ENCODE assay signal across 10 cellular contexts in the genomic region with DNA sequence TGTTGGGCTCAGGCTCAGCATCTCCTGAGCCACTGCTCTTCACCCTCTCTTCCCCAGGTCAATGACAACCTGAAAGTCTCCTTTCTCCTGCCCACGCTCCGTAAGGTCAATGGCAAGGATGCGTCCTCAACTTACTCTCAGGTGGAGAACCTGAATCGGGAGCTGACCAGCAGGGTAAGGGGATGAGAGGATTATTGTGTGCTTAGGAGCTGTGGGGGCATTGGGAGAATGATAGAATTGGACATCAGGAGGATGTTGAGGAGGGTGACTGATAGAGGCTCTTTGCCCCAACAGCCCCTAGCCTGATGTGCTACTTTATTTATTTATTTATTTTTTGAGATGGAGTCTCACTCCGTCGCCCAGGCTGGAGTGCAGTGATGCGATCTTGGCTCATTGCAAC. TPM values are rescaled to one million over a fixed set of nuclear protein-coding genes. Genes with fewer than 3 reads are reported as not detected.
DNase-seq lines count a peak whose midpoint lies in the region; ATAC-seq, FAIRE-seq and TF ChIP-seq lines count a peak whose summit lies in the region.
"Had no signal": no experiment of that assay in that cellular context is flagged by ENCODE, and none has a peak within 500 bp of the region (broad histone marks: within the 10 kb centered on the region; RNA-seq: fewer than 3 reads in every experiment).

No MANE protein-coding gene starts in this region.

- intact Hi-C loops in HCT116 (cut with micrococcal nuclease), result no loop called here

- DNase-seq in AG04449 (ENCODE audit: low read depth, low spot score) (no peak), HCT116 (ENCODE audit: low read depth, low spot score) (no peak), astrocyte (ENCODE audit: low read depth) (no peak), DMS79 treated with DMSO at 0.1 percent for 48 hours (lab: John Stamatoyannopoulos, UW) (no peak), T-helper 9 cell (no peak), HPDE6-E6E7 (ENCODE audit: extremely low spot score) (no peak), dedifferentiated amniotic fluid mesenchymal stem cell (ENCODE audit: extremely low spot score) (no peak)
- DNase-seq: activated CD4-positive, alpha-beta T cell treated with anti-CD3 and anti-CD28 coated beads, Interleukin-2, amount 50 U/mL, for 4 hours; NCI-H524 had no signal

- H3K4me1 ChIP-seq in HCT116 (ENCODE audit: control insufficient read depth in 1 of 2, insufficient read depth in 2 of 2, low read length in 2 of 2), result peaks cover 5 to 17% of the 10 kb centered on the region in 2 experiments; a peak in 2 of 4 replicates
- peaks cover 12% of the 10 kb centered on the region for H3K4me1 ChIP-seq in astrocyte (ENCODE audit: insufficient read depth, low read length)
- peaks cover 20 to 27% of the 10 kb centered on the region in 2 donors for H3K4me1 ChIP-seq in mucosa of rectum (ENCODE audit: control insufficient read depth in 2 of 2, insufficient read depth in 2 of 2, low read length in 2 of 2)

- no peak for TF ChIP-seq POLR2A in HCT116 (IDR thresholded peaks at IDR 0.05; ENCODE audit: borderline replicate concordance, extremely low read depth, insufficient read depth, insufficient read length)

- H3K36me3 ChIP-seq in HCT116 (ENCODE audit: control insufficient read depth in 1 of 2, insufficient read depth in 2 of 2, low read length in 2 of 2) (no peaks in the 10 kb centered on the region; a peak in 1 of 4 replicates), astrocyte (ENCODE audit: insufficient read depth, low read length) (no peaks in the 10 kb centered on the region), mucosa of rectum (ENCODE audit: control insufficient read depth in 2 of 2, insufficient read depth in 2 of 2, low read length in 2 of 2) (peaks cover 2 to 3% of the 10 kb centered on the region in 2 donors)

- no peak for TF ChIP-seq RAD21 in HCT116 (IDR thresholded peaks at IDR 0.05; ENCODE audit: low read depth)

- RAD21 ChIA-PET in HCT116 (lab: Charles Lee; ENCODE audit: low non-redundant PET in 1 of 2, low total read pairs in 2 of 2, uncharacterized antibody in 2 of 2, unreplicated experiment in 2 of 2), result no interaction called here

- H3K4me3 Mint-ChIP-seq in astrocyte (ENCODE audit: unreplicated experiment), result peak overlapping the region; percentile 80

- H2AFZ ChIP-seq in HCT116 (ENCODE audit: low read depth, low read length, poor library complexity, severe bottlenecking) (no peak overlapping the region), astrocyte (ENCODE audit: low read depth, low read length) (no peak overlapping the region)

- POLR2A ChIA-PET in AG04449 (lab: Yijun Ruan, JAX) (no interaction called here), HCT116 (lab: Charles Lee) (interaction anchor here (0.6 to 1.1 kb wide), 2 partner anchors 10 to 34 kb away, joined by 3 read pairs; no protein-coding TSS in a partner anchor)

- ATAC-seq in HCT116, result no peak

- peaks cover 4% of the 10 kb centered on the region for H3K4me1 Mint-ChIP-seq in astrocyte (ENCODE audit: low read depth, unreplicated experiment)

- H3K27me3 ChIP-seq in HCT116 (ENCODE audit: insufficient read depth, low read length) (no peaks in the 10 kb centered on the region), astrocyte (ENCODE audit: insufficient read depth, low read length) (no peaks in the 10 kb centered on the region), mucosa of rectum (ENCODE audit: control insufficient read depth in 2 of 2, insufficient read depth in 2 of 2, low read length in 2 of 2) (no peaks in the 10 kb centered on the region)

- no peaks in the 10 kb centered on the region for H3K9me3 ChIP-seq in HCT116 (ENCODE audit: control insufficient read depth in 1 of 2, insufficient read depth in 1 of 2, low read depth in 1 of 2, low read length in 2 of 2)
- no peaks in the 10 kb centered on the region for H3K9me3 ChIP-seq in astrocyte (ENCODE audit: insufficient read depth, low read depth, low read length)
- no peaks in the 10 kb centered on the region for H3K9me3 ChIP-seq in mucosa of rectum (ENCODE audit: control insufficient read depth in 2 of 2, low read length in 2 of 2)

- FAIRE-seq in astrocyte (lab: Jason Lieb, UNC), result no peak

- no peaks in the 10 kb centered on the region for H3K27me3 Mint-ChIP-seq in astrocyte (ENCODE audit: low read depth, unreplicated experiment)

- H3K4me3 ChIP-seq in AG04449 (ENCODE audit: low read depth, low read length), result peak overlapping the region; percentile 99
- H3K4me3 ChIP-seq in HCT116 (replicated peaks in 1 of 2; ENCODE audit: low read depth in 1 of 2, low read length in 2 of 2), result peak overlapping the region; percentile 93 to 99
- H3K4me3 ChIP-seq in astrocyte (ENCODE audit: insufficient read depth, low read depth, low read length), result peak overlapping the region; percentile 98
- H3K4me3 ChIP-seq in mucosa of rectum (ENCODE audit: low read length in 2 of 2), result peak overlapping the region; percentile 0 to 99

- H3K79me2 ChIP-seq in HCT116 (ENCODE audit: insufficient read depth, low read length) (peaks cover 40% of the 10 kb centered on the region), astrocyte (ENCODE audit: insufficient read depth, low read length) (peaks cover 41% of the 10 kb centered on the region)

- H3K27ac Mint-ChIP-seq in astrocyte (ENCODE audit: unreplicated experiment), result no peak overlapping the region

- no peaks in the 10 kb centered on the region for H3K36me3 Mint-ChIP-seq in astrocyte (ENCODE audit: low read depth, unreplicated experiment)

- no peak overlapping the region for H3K9ac ChIP-seq in HCT116 (ENCODE audit: low read length)
- H3K9ac ChIP-seq in astrocyte (ENCODE audit: low read length), result peak overlapping the region; percentile 96
- H3K9ac ChIP-seq in mucosa of rectum (ENCODE audit: low read depth in 1 of 2, low read length in 2 of 2), result no peak overlapping the region

- no TSS peak for BruUV-seq in HCT116 (replicated peaks; lab: Mats Ljungman, UMichigan)

- CTCF ChIA-PET in AG04449 (lab: Yijun Ruan, JAX), result interaction anchor here (0.6 to 5.0 kb wide), 7 partner anchors 11 to 188 kb away, joined by 3 to 25 read pairs (median 3); no protein-coding TSS in a partner anchor
- CTCF ChIA-PET in HCT116 (lab: Charles Lee), result no interaction called here

- H3K27ac ChIP-seq in HCT116 (ENCODE audit: low read depth, low read length), result peak overlapping the region; percentile 22; the same call in 1 of the 2 replicates
- H3K27ac ChIP-seq in astrocyte (ENCODE audit: low read depth, low read length), result no peak overlapping the region
- no peak overlapping the region for H3K27ac ChIP-seq in mucosa of rectum (ENCODE audit: low read depth in 2 of 2, low read length in 2 of 2)

- no peaks in the 10 kb centered on the region for H3K9me3 Mint-ChIP-seq in astrocyte (ENCODE audit: unreplicated experiment)

- no peak for TF ChIP-seq CTCF in AG04449 (IDR thresholded peaks at IDR 0.05; ENCODE audit: insufficient read depth, low read length, missing control alignments)
- TF ChIP-seq CTCF in HCT116 (IDR thresholded peaks at IDR 0.05 in 2 of 3, conservative IDR thresholded peaks at IDR 0.05 in 1 of 3; ENCODE audit: borderline replicate concordance in 1 of 3, insufficient read depth in 1 of 3, low read depth in 2 of 3, low read length in 2 of 3), result no peak
- TF ChIP-seq CTCF in astrocyte (IDR thresholded peaks at IDR 0.05; ENCODE audit: insufficient read depth, low read depth, low read length), result no peak

- no peaks in the 10 kb centered on the region for H4K20me1 ChIP-seq in HCT116 (ENCODE audit: insufficient read depth)
- H4K20me1 ChIP-seq in astrocyte (ENCODE audit: insufficient read depth, low read length), result peaks cover 28% of the 10 kb centered on the region

- H3K9me2 ChIP-seq in HCT116 (ENCODE audit: insufficient read depth), result no peaks in the 10 kb centered on the region

- H3K4me2 ChIP-seq in HCT116 (ENCODE audit: low read length) (peak overlapping the region; percentile 84), astrocyte (ENCODE audit: low read length) (peak overlapping the region; percentile 87)

TF ChIP-seq in HCT116, 20 proteins besides CTCF, POLR2A, EP300 and RAD21 (continues in another document):
- TF ChIP-seq, protein P1, sequence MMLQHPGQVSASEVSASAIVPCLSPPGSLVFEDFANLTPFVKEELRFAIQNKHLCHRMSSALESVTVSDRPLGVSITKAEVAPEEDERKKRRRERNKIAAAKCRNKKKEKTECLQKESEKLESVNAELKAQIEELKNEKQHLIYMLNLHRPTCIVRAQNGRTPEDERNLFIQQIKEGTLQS (IDR thresholded peaks at IDR 0.05), result no peak
- TF ChIP-seq TCF7L2 (IDR thresholded peaks at IDR 0.05; ENCODE audit: borderline replicate concordance, extremely low read depth, insufficient read depth, insufficient read length), result no peak
- TF ChIP-seq POLR2AphosphoS5 (IDR thresholded peaks at IDR 0.05; ENCODE audit: low read depth, low read length), result no peak
- TF ChIP-seq SRF (IDR thresholded peaks at IDR 0.05; ENCODE audit: low read depth), result no peak
- no peak for TF ChIP-seq SIN3A (IDR thresholded peaks at IDR 0.05; ENCODE audit: low read depth)
- no peak for TF ChIP-seq ELF1 (IDR thresholded peaks at IDR 0.05; ENCODE audit: borderline replicate concordance, low read depth)
- TF ChIP-seq EZH2 (IDR thresholded peaks at IDR 0.05), result no peak
- TF ChIP-seq EGR1 (IDR thresholded peaks at IDR 0.05; ENCODE audit: low read depth), result no peak
- no peak for TF ChIP-seq SP1 (IDR thresholded peaks at IDR 0.05; ENCODE audit: low read depth)

RNA-seq across cellular contexts. Expression of gene LRWD1, which starts 1.3 kb away (rescaled TPM):
- total RNA-seq in HCT116 (2021; ENCODE audit: unreplicated experiment), result 39.5 TPM
- 27.4 and 29.2 TPM in 2 replicates for polyA plus RNA-seq in HCT116 (2012)
- 26.2 and 28.5 TPM in 2 replicates for total RNA-seq in astrocyte

RNA-seq across cellular contexts. Expression of gene ALKBH4, which starts 1.4 kb away (rescaled TPM):
- total RNA-seq in HCT116 (2021; ENCODE audit: unreplicated experiment), result 14.9 TPM
- polyA plus RNA-seq in HCT116 (2012), result 8.1 and 10.8 TPM in 2 replicates
- 8.7 and 12.4 TPM in 2 replicates for total RNA-seq in astrocyte

RNA-seq across cellular contexts. Expression of gene POLR2J, which starts 12.6 kb away (rescaled TPM):
- total RNA-seq in HCT116 (2021; ENCODE audit: unreplicated experiment) (54.9 TPM), astrocyte (36.9 and 41.4 TPM in 2 replicates)
- 89.9 and 111 TPM in 2 replicates for polyA plus RNA-seq in HCT116 (2012)

RNA-seq across cellular contexts. Expression of gene ORAI2, which starts 32.7 kb away (rescaled TPM):
- total RNA-seq in HCT116 (2021; ENCODE audit: unreplicated experiment), result 13.2 TPM
- polyA plus RNA-seq in HCT116 (2012), result 10.3 and 14.2 TPM in 2 replicates
- total RNA-seq in astrocyte, result 57.6 and 64.4 TPM in 2 replicates

RNA-seq across cellular contexts. Expression of gene RASA4B, which starts 51.5 kb away (rescaled TPM):
- total RNA-seq in HCT116 (2021; ENCODE audit: unreplicated experiment) (6.0 TPM), astrocyte (1.1 and 1.7 TPM in 2 replicates)
- polyA plus RNA-seq in HCT116 (2012), result 5.8 and 6.2 TPM in 2 replicates
